ENCODE assay signal across 1 cellular context in the genomic region with DNA sequence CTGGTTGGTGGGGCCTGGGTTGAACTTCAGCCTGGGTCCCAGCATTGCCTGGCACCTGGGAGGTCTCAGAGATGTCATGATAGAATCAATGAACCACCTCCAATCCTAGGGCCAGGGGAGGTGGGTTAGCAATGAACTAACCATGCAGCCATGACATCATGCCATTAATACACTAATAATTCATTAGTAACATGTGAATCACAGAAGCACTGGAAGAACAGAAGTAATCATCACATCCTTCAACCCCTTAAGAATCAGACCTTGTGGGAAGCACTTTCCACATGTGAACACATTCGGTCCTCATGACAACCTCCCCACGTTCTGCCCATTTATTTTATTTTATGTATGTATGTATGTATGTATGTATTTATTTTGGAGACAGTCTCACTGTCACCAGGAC.
TF ChIP-seq lines count a peak whose summit lies in the region.

No MANE protein-coding gene starts in this region.

TF ChIP-seq in WTC11, 78 proteins besides CTCF, POLR2A, EP300 and RAD21 (continued from another document):
- TF ChIP-seq, protein P1, sequence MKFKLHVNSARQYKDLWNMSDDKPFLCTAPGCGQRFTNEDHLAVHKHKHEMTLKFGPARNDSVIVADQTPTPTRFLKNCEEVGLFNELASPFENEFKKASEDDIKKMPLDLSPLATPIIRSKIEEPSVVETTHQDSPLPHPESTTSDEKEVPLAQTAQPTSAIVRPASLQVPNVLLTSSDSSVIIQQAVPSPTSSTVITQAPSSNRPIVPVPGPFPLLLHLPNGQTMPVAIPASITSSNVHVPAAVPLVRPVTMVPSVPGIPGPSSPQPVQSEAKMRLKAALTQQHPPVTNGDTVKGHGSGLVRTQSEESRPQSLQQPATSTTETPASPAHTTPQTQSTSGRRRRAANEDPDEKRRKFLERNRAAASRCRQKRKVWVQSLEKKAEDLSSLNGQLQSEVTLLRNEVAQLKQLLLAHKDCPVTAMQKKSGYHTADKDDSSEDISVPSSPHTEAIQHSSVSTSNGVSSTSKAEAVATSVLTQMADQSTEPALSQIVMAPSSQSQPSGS (CRISPR knock-in tag; IDR thresholded peaks at IDR 0.05; ENCODE audit: borderline replicate concordance, low read depth) = no peak
- TF ChIP-seq IRF2 (CRISPR knock-in tag; IDR thresholded peaks at IDR 0.05; ENCODE audit: borderline replicate concordance, low read depth) = no peak
- TF ChIP-seq, protein P2, sequence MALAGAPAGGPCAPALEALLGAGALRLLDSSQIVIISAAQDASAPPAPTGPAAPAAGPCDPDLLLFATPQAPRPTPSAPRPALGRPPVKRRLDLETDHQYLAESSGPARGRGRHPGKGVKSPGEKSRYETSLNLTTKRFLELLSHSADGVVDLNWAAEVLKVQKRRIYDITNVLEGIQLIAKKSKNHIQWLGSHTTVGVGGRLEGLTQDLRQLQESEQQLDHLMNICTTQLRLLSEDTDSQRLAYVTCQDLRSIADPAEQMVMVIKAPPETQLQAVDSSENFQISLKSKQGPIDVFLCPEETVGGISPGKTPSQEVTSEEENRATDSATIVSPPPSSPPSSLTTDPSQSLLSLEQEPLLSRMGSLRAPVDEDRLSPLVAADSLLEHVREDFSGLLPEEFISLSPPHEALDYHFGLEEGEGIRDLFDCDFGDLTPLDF (CRISPR knock-in tag; IDR thresholded peaks at IDR 0.05) = no peak
- no peak for TF ChIP-seq ZNF121 (CRISPR knock-in tag; IDR thresholded peaks at IDR 0.05)
- TF ChIP-seq ZNF263 (CRISPR knock-in tag; IDR thresholded peaks at IDR 0.05; ENCODE audit: low read depth) = no peak
